In the genomic region with DNA sequence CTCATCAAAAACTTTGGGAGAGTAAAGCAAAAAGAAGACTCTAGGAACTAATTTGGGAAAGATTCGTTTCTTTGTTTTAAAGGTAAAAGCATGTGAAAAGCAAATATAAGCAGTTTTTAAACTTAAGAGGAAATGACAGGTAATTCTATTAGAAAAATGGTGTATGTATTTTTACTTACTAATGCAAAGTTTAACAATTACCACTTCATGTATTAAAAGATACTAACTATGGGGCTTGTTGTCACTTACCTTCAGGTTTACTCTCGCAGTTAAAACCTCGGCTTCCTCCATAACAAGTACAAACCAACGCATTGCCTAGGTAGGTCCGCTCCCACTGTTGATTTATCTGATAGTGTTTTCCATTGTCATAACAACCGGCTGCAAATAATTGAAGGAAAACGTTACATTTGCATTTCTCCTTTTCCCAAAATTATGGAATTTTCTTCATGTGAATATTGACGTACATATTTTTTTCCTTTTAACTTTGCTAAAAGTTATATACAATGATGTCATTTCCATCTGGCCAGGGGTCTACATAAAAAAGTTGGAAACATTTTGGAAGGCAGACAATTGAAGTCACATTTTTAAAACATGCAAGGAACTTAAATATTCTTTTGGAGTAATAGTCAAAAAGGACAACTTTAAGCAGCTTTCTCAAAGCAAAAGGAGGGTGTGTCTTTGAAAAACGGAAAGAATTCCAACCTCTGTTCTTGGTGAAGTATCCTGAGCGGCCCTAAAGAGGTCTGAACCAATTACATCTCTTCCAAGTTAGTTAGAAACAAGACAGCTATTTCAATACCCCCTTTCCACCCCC, we compare ENCODE assay signal across 1 cellular context.
TF ChIP-seq lines count a peak whose summit lies in the region.

No MANE protein-coding gene starts in this region.

TF ChIP-seq in HepG2, 621 proteins besides CTCF, POLR2A, EP300 and RAD21 (continued from another document):
- TF ChIP-seq, protein P1, sequence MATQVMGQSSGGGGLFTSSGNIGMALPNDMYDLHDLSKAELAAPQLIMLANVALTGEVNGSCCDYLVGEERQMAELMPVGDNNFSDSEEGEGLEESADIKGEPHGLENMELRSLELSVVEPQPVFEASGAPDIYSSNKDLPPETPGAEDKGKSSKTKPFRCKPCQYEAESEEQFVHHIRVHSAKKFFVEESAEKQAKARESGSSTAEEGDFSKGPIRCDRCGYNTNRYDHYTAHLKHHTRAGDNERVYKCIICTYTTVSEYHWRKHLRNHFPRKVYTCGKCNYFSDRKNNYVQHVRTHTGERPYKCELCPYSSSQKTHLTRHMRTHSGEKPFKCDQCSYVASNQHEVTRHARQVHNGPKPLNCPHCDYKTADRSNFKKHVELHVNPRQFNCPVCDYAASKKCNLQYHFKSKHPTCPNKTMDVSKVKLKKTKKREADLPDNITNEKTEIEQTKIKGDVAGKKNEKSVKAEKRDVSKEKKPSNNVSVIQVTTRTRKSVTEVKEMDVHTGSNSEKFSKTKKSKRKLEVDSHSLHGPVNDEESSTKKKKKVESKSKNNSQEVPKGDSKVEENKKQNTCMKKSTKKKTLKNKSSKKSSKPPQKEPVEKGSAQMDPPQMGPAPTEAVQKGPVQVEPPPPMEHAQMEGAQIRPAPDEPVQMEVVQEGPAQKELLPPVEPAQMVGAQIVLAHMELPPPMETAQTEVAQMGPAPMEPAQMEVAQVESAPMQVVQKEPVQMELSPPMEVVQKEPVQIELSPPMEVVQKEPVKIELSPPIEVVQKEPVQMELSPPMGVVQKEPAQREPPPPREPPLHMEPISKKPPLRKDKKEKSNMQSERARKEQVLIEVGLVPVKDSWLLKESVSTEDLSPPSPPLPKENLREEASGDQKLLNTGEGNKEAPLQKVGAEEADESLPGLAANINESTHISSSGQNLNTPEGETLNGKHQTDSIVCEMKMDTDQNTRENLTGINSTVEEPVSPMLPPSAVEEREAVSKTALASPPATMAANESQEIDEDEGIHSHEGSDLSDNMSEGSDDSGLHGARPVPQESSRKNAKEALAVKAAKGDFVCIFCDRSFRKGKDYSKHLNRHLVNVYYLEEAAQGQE (IDR thresholded peaks at IDR 0.05; ENCODE audit: borderline replicate concordance in 1 of 2, low read depth in 1 of 2, low read length in 2 of 2) = no peak
- TF ChIP-seq, protein P2, sequence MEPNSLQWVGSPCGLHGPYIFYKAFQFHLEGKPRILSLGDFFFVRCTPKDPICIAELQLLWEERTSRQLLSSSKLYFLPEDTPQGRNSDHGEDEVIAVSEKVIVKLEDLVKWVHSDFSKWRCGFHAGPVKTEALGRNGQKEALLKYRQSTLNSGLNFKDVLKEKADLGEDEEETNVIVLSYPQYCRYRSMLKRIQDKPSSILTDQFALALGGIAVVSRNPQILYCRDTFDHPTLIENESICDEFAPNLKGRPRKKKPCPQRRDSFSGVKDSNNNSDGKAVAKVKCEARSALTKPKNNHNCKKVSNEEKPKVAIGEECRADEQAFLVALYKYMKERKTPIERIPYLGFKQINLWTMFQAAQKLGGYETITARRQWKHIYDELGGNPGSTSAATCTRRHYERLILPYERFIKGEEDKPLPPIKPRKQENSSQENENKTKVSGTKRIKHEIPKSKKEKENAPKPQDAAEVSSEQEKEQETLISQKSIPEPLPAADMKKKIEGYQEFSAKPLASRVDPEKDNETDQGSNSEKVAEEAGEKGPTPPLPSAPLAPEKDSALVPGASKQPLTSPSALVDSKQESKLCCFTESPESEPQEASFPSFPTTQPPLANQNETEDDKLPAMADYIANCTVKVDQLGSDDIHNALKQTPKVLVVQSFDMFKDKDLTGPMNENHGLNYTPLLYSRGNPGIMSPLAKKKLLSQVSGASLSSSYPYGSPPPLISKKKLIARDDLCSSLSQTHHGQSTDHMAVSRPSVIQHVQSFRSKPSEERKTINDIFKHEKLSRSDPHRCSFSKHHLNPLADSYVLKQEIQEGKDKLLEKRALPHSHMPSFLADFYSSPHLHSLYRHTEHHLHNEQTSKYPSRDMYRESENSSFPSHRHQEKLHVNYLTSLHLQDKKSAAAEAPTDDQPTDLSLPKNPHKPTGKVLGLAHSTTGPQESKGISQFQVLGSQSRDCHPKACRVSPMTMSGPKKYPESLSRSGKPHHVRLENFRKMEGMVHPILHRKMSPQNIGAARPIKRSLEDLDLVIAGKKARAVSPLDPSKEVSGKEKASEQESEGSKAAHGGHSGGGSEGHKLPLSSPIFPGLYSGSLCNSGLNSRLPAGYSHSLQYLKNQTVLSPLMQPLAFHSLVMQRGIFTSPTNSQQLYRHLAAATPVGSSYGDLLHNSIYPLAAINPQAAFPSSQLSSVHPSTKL (CRISPR knock-in tag; IDR thresholded peaks at IDR 0.05) = no peak
- TF ChIP-seq AGO2 (optimal IDR thresholded peaks at IDR 0.05; ENCODE audit: low read depth, low read length) = peak; percentile 69
- TF ChIP-seq NKX3-1 (CRISPR knock-in tag; IDR thresholded peaks at IDR 0.05) = no peak
- no peak for TF ChIP-seq MZF1 (CRISPR knock-in tag; IDR thresholded peaks at IDR 0.05; ENCODE audit: borderline replicate concordance)
- TF ChIP-seq MXI1 (IDR thresholded peaks at IDR 0.05; ENCODE audit: borderline replicate concordance, low read depth, low read length) = no peak
- no peak for TF ChIP-seq ZNF547 (CRISPR knock-in tag; IDR thresholded peaks at IDR 0.05)
- TF ChIP-seq BORCS8-MEF2B (CRISPR knock-in tag; IDR thresholded peaks at IDR 0.05) = no peak
- TF ChIP-seq DRAP1 (CRISPR knock-in tag; IDR thresholded peaks at IDR 0.05) = no peak
- TF ChIP-seq KAT7 (CRISPR knock-in tag; IDR thresholded peaks at IDR 0.05; ENCODE audit: borderline replicate concordance) = no peak
- TF ChIP-seq CHD2 (IDR thresholded peaks at IDR 0.05; ENCODE audit: low read depth, low read length) = no peak
- TF ChIP-seq SSRP1 (CRISPR knock-in tag; IDR thresholded peaks at IDR 0.05) = no peak
- TF ChIP-seq TBL1XR1 (IDR thresholded peaks at IDR 0.05; ENCODE audit: borderline replicate concordance, low read length, partially characterized antibody) = no peak
- no peak for TF ChIP-seq KAT2B (IDR thresholded peaks at IDR 0.05; ENCODE audit: borderline replicate concordance, low read depth, low read length)
- TF ChIP-seq, protein P3, sequence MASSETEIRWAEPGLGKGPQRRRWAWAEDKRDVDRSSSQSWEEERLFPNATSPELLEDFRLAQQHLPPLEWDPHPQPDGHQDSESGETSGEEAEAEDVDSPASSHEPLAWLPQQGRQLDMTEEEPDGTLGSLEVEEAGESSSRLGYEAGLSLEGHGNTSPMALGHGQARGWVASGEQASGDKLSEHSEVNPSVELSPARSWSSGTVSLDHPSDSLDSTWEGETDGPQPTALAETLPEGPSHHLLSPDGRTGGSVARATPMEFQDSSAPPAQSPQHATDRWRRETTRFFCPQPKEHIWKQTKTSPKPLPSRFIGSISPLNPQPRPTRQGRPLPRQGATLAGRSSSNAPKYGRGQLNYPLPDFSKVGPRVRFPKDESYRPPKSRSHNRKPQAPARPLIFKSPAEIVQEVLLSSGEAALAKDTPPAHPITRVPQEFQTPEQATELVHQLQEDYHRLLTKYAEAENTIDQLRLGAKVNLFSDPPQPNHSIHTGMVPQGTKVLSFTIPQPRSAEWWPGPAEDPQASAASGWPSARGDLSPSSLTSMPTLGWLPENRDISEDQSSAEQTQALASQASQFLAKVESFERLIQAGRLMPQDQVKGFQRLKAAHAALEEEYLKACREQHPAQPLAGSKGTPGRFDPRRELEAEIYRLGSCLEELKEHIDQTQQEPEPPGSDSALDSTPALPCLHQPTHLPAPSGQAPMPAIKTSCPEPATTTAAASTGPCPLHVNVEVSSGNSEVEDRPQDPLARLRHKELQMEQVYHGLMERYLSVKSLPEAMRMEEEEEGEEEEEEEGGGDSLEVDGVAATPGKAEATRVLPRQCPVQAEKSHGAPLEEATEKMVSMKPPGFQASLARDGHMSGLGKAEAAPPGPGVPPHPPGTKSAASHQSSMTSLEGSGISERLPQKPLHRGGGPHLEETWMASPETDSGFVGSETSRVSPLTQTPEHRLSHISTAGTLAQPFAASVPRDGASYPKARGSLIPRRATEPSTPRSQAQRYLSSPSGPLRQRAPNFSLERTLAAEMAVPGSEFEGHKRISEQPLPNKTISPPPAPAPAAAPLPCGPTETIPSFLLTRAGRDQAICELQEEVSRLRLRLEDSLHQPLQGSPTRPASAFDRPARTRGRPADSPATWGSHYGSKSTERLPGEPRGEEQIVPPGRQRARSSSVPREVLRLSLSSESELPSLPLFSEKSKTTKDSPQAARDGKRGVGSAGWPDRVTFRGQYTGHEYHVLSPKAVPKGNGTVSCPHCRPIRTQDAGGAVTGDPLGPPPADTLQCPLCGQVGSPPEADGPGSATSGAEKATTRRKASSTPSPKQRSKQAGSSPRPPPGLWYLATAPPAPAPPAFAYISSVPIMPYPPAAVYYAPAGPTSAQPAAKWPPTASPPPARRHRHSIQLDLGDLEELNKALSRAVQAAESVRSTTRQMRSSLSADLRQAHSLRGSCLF (CRISPR knock-in tag; IDR thresholded peaks at IDR 0.05; ENCODE audit: borderline replicate concordance) = 0 out of 2 replicates have a peak, but pooled peaks have one; percentile 30
- peak; percentile 84 for TF ChIP-seq ATF7 (IDR thresholded peaks at IDR 0.05)
- TF ChIP-seq ATF7 (CRISPR knock-in tag; IDR thresholded peaks at IDR 0.05) = no peak
- no peak for TF ChIP-seq GPBP1L1 (CRISPR knock-in tag; IDR thresholded peaks at IDR 0.05)
- TF ChIP-seq CENPX (CRISPR knock-in tag; IDR thresholded peaks at IDR 0.05) = no peak
- no peak for TF ChIP-seq ZBTB21 (CRISPR knock-in tag; IDR thresholded peaks at IDR 0.05)
- TF ChIP-seq, protein P4, sequence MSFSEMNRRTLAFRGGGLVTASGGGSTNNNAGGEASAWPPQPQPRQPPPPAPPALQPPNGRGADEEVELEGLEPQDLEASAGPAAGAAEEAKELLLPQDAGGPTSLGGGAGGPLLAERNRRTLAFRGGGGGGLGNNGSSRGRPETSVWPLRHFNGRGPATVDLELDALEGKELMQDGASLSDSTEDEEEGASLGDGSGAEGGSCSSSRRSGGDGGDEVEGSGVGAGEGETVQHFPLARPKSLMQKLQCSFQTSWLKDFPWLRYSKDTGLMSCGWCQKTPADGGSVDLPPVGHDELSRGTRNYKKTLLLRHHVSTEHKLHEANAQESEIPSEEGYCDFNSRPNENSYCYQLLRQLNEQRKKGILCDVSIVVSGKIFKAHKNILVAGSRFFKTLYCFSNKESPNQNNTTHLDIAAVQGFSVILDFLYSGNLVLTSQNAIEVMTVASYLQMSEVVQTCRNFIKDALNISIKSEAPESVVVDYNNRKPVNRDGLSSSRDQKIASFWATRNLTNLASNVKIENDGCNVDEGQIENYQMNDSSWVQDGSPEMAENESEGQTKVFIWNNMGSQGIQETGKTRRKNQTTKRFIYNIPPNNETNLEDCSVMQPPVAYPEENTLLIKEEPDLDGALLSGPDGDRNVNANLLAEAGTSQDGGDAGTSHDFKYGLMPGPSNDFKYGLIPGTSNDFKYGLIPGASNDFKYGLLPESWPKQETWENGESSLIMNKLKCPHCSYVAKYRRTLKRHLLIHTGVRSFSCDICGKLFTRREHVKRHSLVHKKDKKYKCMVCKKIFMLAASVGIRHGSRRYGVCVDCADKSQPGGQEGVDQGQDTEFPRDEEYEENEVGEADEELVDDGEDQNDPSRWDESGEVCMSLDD (CRISPR knock-in tag; IDR thresholded peaks at IDR 0.05; ENCODE audit: borderline replicate concordance) = no peak
- TF ChIP-seq, protein P5, sequence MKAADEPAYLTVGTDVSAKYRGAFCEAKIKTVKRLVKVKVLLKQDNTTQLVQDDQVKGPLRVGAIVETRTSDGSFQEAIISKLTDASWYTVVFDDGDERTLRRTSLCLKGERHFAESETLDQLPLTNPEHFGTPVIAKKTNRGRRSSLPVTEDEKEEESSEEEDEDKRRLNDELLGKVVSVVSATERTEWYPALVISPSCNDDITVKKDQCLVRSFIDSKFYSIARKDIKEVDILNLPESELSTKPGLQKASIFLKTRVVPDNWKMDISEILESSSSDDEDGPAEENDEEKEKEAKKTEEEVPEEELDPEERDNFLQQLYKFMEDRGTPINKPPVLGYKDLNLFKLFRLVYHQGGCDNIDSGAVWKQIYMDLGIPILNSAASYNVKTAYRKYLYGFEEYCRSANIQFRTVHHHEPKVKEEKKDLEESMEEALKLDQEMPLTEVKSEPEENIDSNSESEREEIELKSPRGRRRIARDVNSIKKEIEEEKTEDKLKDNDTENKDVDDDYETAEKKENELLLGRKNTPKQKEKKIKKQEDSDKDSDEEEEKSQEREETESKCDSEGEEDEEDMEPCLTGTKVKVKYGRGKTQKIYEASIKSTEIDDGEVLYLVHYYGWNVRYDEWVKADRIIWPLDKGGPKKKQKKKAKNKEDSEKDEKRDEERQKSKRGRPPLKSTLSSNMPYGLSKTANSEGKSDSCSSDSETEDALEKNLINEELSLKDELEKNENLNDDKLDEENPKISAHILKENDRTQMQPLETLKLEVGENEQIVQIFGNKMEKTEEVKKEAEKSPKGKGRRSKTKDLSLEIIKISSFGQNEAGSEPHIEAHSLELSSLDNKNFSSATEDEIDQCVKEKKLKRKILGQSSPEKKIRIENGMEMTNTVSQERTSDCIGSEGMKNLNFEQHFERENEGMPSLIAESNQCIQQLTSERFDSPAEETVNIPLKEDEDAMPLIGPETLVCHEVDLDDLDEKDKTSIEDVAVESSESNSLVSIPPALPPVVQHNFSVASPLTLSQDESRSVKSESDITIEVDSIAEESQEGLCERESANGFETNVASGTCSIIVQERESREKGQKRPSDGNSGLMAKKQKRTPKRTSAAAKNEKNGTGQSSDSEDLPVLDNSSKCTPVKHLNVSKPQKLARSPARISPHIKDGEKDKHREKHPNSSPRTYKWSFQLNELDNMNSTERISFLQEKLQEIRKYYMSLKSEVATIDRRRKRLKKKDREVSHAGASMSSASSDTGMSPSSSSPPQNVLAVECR (CRISPR knock-in tag; IDR thresholded peaks at IDR 0.05; ENCODE audit: borderline replicate concordance) = no peak
- TF ChIP-seq SRSF1 (optimal IDR thresholded peaks at IDR 0.05; ENCODE audit: low read depth, low read length) = peak; percentile 2
